In the genomic region with DNA sequence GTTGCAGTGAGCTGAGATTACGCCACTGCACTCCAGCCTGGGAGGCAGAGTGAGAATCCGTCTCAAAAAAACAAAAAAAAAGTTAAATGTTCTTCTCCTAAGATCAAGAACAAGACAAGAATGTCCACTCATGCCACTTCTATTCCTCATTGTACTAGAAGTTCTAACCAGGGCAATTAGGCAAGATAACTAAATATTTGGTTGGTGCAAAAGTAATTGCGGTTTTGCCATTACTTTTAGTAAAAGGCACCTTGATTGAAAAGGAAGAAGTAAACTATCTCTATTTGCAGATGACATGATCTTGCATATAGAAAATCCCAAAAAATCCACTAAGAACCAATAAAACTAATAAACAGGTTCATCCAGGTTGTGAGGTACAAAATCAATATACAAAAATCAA, we compare ENCODE assay signal across 2 cellular contexts.
TF ChIP-seq lines count a peak whose summit lies in the region.

No MANE protein-coding gene starts in this region.

TF ChIP-seq in HEK293T, 16 proteins besides CTCF, POLR2A, EP300 and RAD21:
- TF ChIP-seq, protein P1, sequence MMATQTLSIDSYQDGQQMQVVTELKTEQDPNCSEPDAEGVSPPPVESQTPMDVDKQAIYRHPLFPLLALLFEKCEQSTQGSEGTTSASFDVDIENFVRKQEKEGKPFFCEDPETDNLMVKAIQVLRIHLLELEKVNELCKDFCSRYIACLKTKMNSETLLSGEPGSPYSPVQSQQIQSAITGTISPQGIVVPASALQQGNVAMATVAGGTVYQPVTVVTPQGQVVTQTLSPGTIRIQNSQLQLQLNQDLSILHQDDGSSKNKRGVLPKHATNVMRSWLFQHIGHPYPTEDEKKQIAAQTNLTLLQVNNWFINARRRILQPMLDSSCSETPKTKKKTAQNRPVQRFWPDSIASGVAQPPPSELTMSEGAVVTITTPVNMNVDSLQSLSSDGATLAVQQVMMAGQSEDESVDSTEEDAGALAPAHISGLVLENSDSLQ (IDR thresholded peaks at IDR 0.05), result no peak
- TF ChIP-seq ELF4 (IDR thresholded peaks at IDR 0.05), result peak; percentile 75
- TF ChIP-seq ARNT (IDR thresholded peaks at IDR 0.05), result no peak

TF ChIP-seq in K562, 482 proteins besides CTCF, POLR2A, EP300 and RAD21:
- TF ChIP-seq, protein P2, sequence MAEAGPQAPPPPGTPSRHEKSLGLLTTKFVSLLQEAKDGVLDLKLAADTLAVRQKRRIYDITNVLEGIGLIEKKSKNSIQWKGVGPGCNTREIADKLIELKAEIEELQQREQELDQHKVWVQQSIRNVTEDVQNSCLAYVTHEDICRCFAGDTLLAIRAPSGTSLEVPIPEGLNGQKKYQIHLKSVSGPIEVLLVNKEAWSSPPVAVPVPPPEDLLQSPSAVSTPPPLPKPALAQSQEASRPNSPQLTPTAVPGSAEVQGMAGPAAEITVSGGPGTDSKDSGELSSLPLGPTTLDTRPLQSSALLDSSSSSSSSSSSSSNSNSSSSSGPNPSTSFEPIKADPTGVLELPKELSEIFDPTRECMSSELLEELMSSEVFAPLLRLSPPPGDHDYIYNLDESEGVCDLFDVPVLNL (CRISPR knock-in tag; IDR thresholded peaks at IDR 0.05; ENCODE audit: low read depth), result no peak
- TF ChIP-seq FUS (optimal IDR thresholded peaks at IDR 0.05; ENCODE audit: low read depth, low read length), result no peak
- TF ChIP-seq, protein P3, sequence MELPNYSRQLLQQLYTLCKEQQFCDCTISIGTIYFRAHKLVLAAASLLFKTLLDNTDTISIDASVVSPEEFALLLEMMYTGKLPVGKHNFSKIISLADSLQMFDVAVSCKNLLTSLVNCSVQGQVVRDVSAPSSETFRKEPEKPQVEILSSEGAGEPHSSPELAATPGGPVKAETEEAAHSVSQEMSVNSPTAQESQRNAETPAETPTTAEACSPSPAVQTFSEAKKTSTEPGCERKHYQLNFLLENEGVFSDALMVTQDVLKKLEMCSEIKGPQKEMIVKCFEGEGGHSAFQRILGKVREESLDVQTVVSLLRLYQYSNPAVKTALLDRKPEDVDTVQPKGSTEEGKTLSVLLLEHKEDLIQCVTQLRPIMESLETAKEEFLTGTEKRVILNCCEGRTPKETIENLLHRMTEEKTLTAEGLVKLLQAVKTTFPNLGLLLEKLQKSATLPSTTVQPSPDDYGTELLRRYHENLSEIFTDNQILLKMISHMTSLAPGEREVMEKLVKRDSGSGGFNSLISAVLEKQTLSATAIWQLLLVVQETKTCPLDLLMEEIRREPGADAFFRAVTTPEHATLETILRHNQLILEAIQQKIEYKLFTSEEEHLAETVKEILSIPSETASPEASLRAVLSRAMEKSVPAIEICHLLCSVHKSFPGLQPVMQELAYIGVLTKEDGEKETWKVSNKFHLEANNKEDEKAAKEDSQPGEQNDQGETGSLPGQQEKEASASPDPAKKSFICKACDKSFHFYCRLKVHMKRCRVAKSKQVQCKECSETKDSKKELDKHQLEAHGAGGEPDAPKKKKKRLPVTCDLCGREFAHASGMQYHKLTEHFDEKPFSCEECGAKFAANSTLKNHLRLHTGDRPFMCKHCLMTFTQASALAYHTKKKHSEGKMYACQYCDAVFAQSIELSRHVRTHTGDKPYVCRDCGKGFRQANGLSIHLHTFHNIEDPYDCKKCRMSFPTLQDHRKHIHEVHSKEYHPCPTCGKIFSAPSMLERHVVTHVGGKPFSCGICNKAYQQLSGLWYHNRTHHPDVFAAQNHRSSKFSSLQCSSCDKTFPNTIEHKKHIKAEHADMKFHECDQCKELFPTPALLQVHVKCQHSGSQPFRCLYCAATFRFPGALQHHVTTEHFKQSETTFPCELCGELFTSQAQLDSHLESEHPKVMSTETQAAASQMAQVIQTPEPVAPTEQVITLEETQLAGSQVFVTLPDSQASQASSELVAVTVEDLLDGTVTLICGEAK (IDR thresholded peaks at IDR 0.05), result 0 out of 2 replicates have a peak, but pooled peaks have one; percentile 40
- TF ChIP-seq, protein P3 (CRISPR knock-in tag; IDR thresholded peaks at IDR 0.05), result no peak
